Comparison of ENCODE assay signal across 9 cellular contexts in the genomic region with DNA sequence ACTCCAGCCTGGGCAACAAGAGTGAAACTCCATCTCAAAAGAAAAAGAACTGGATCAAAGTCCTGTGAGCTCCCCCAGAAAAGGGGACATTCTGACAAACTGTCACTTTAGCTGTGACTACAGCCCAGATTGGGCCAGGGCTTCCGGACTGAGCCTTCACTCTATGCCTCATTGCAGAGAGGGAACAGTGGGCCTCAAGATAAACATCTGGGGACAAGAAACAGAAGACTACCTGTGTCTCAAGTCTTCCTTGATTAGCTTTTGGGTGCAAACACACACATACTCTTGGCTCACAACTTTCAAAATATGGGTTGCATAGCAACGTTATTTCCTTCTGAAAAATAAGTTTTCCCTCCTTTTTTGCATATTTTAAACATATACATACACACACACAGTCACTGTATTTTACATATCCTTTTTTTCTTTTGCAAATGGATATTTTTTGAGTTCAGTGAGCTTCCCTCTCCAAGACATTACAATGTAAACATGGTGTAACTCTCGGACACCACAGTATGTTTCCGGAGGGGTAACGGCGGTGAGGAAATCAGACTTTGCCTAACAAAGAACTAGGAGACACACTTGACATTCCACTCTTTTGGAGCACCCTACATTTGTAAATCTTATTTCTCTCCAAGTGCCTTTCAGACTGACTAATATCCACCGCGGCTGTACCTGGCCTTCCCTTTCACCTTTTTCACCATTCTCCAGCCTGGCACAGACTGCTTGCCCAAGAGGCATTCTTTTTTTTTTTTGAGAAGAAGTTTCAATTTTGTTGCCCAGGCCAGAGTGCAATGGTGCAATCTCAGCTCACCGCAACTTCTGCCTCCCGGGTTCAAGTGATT. TPM values are rescaled to one million over a fixed set of nuclear protein-coding genes. Genes with fewer than 3 reads are reported as not detected.
DNase-seq lines count a peak whose midpoint lies in the region; TF ChIP-seq lines count a peak whose summit lies in the region.
"Had no signal": no experiment of that assay in that cellular context is flagged by ENCODE, and none has a peak within 500 bp of the region (broad histone marks: within the 10 kb centered on the region; RNA-seq: fewer than 3 reads in every experiment).

No MANE protein-coding gene starts in this region.

- no peak overlapping the region for H2AFZ ChIP-seq in neural progenitor cell (replicated peaks)

- no peak overlapping the region for H3K27ac ChIP-seq in neural progenitor cell

- no peaks in the 10 kb centered on the region for H3K27me3 ChIP-seq in neural progenitor cell

- peaks cover 74% of the 10 kb centered on the region for H4K20me1 ChIP-seq in neural progenitor cell (ENCODE audit: low read depth)

- H3K9ac ChIP-seq in neural progenitor cell, result no peak overlapping the region

- H3F3A ChIP-seq in neural progenitor cell (ENCODE audit: low read depth), result peaks cover 22% of the 10 kb centered on the region

- H3K36me3 Mint-ChIP-seq in neural progenitor cell, result peaks cover 8% of the 10 kb centered on the region

- H3K27me3 Mint-ChIP-seq in neural progenitor cell (ENCODE audit: insufficient read depth, low read depth), result peaks cover 4% of the 10 kb centered on the region

- peaks cover 31% of the 10 kb centered on the region for H3K4me1 Mint-ChIP-seq in neural progenitor cell

- H3K79me2 ChIP-seq in neural progenitor cell (ENCODE audit: low read depth), result peaks cover 88% of the 10 kb centered on the region

- H3K36me3 ChIP-seq in neural progenitor cell, result no peaks in the 10 kb centered on the region

- TF ChIP-seq CTCF in neural progenitor cell (IDR thresholded peaks at IDR 0.05), result no peak

- no peaks in the 10 kb centered on the region for H3K9me3 ChIP-seq in neural progenitor cell (ENCODE audit: low read depth)

- H3K9me3 Mint-ChIP-seq in neural progenitor cell, result peaks cover 2% of the 10 kb centered on the region

- H3K4me1 ChIP-seq in neural progenitor cell, result peaks cover 23% of the 10 kb centered on the region

- no peak overlapping the region for H3K27ac Mint-ChIP-seq in neural progenitor cell

- peak overlapping the region; percentile 53 for H3K4me3 Mint-ChIP-seq in neural progenitor cell

- no peak overlapping the region for H3K4me2 ChIP-seq in neural progenitor cell

- DNase-seq in GF-D8 (lab: John Stamatoyannopoulos, UW) (peak; percentile 88), NOMO-1 (lab: John Stamatoyannopoulos, UW; ENCODE audit: unreplicated experiment in 2 of 2) (peak; percentile 65 to 81), dermis blood vessel endothelial cell (peak; percentile 43), neural progenitor cell (ENCODE audit: low spot score) (no peak), DMS53 (lab: John Stamatoyannopoulos, UW) (no peak), NCI-H526 treated with DMSO at 0.1 percent for 48 hours (lab: John Stamatoyannopoulos, UW) (no peak), KG1 (lab: John Stamatoyannopoulos, UW) (no peak)
- DNase-seq in activated CD4-positive, CD25-positive, alpha-beta regulatory T cell (lab: John Stamatoyannopoulos, UW), result no peak
- DNase-seq: NCI-H1436 treated with DMSO at 0.1 percent for 48 hours had no signal

- H3K4me3 ChIP-seq in neural progenitor cell, result no peak overlapping the region

RNA-seq across cellular contexts. Expression of a gene that starts 3.5 kb away (rescaled TPM):
- total RNA-seq in dermis blood vessel endothelial cell (297 and 647 TPM in 2 replicates), neural progenitor cell (ENCODE audit: low replicate concordance) (292 and 555 TPM in 2 replicates)

Comparison
In these comparisons a context has a peak if more than half of its experiments do, and no peak if none do; other contexts are left out.
1. DNase-seq: peak in GF-D8 (single experiment), NOMO-1 (2 of 2) and dermis blood vessel endothelial cell (single experiment); none in neural progenitor cell (single experiment), DMS53 (single experiment), NCI-H526 treated with DMSO at 0.1 percent for 48 hours (single experiment), KG1 (single experiment) and activated CD4-positive, CD25-positive, alpha-beta regulatory T cell (0 of 4).